ENCODE assay signal across 35 cellular contexts in genomic region chr6:40989204-40990179, GRCh38. TPM values are rescaled to one million over a fixed set of nuclear protein-coding genes. Genes with fewer than 3 reads are reported as not detected.
"Had no signal": no experiment of that assay in that cellular context is flagged by ENCODE, and none has a peak within 500 bp of the region (broad histone marks: within the 10 kb centered on the region; RNA-seq: fewer than 3 reads in every experiment).

No MANE protein-coding gene starts in this region.

- H2AFZ ChIP-seq: parathyroid adenoma had no signal

- H3K4me1 ChIP-seq: parathyroid adenoma, psoas muscle, spleen, suprapubic skin, testis, tibial artery, transverse colon, upper lobe of right lung, uterus had no signal

- H3K79me2 ChIP-seq: parathyroid adenoma had no signal

- H3K36me3 Mint-ChIP-seq: naive thymus-derived CD4-positive, alpha-beta T cell; natural killer cell; stimulated activated memory B cell treated with anti-CD40 and anti-IgM and Interleukin-4, amounts not matched to agents 10 μg/mL and 1 μg/mL and 100 μg/mL, for 72 hours; type B pancreatic cell had no signal

- H3K9ac ChIP-seq: parathyroid adenoma had no signal

- DNase-seq: naive thymus-derived CD4-positive, alpha-beta T cell; natural killer cell; occipital lobe; ovary; posterior cingulate gyrus; psoas muscle; right cardiac atrium; spleen; stimulated activated CD4-positive, alpha-beta T cell treated with anti-CD3 and anti-CD28 coated beads, Interleukin-12 subunit alpha, Interleukin-12 subunit beta, amount 100 ng/mL, for 4 hours; stimulated activated CD4-positive, alpha-beta T cell treated with anti-CD3 and anti-CD28 coated beads, Interleukin-1b, Interleukin-23, amount 100 ng/mL, for 48 hours; stimulated activated CD4-positive, alpha-beta T cell treated with anti-CD3 and anti-CD28 coated beads, Interleukin-4, amount 100 ng/mL, for 1 hour; stimulated activated CD4-positive, alpha-beta T cell treated with anti-CD3 and anti-CD28 coated beads, Interleukin-4, amount 100 ng/mL, for 4 hours; stimulated activated CD8-positive, alpha-beta memory T cell treated with anti-CD3 and anti-CD28 coated beads, Interleukin-4, amount 100 ng/mL, for 48 hours; stimulated activated naive CD4-positive, alpha-beta T cell; stimulated activated naive CD8-positive, alpha-beta T cell treated with anti-CD3 and anti-CD28 coated beads, Interleukin-15, amount 100 ng/mL, for 72 hours; stimulated activated naive CD8-positive, alpha-beta T cell treated with anti-CD3 and anti-CD28 coated beads, Interleukin-15, Interleukin-2, amounts not matched to agents 100 U/mL and 50 U/mL, for 24 hours; substantia nigra; testis; tibial artery; transverse colon; upper lobe of right lung; uterus had no signal

- H3K27ac ChIP-seq: ovary, parathyroid adenoma, psoas muscle, skin epidermis, spleen, suprapubic skin, testis, tibial artery, transverse colon, upper lobe of right lung, uterus had no signal

- H3K4me1 Mint-ChIP-seq: natural killer cell; stimulated activated memory B cell treated with anti-CD40 and anti-IgM and Interleukin-4, amounts not matched to agents 10 μg/mL and 1 μg/mL and 100 μg/mL, for 72 hours; stimulated activated naive CD8-positive, alpha-beta T cell treated with anti-CD3 and anti-CD28 coated beads, Interleukin-15, amount 100 ng/mL, for 72 hours had no signal

- H3K27me3 ChIP-seq: ovary, testis, transverse colon, upper lobe of right lung, uterus had no signal

- H3K36me3 ChIP-seq: ovary, spleen, suprapubic skin, tibial artery, transverse colon, upper lobe of right lung, uterus had no signal

- H3K27ac Mint-ChIP-seq: naive thymus-derived CD4-positive, alpha-beta T cell; natural killer cell; nephron; progenitor cell of endocrine pancreas; stimulated activated memory B cell treated with anti-CD40 and anti-IgM and Interleukin-4, amounts not matched to agents 10 μg/mL and 1 μg/mL and 100 μg/mL, for 72 hours; type B pancreatic cell had no signal

- H3K9me3 ChIP-seq: ovary, psoas muscle, spleen, suprapubic skin, testis, tibial artery, transverse colon, upper lobe of right lung, uterus had no signal

- H3K9me3 Mint-ChIP-seq: naive thymus-derived CD4-positive, alpha-beta T cell; natural killer cell; nephron; neural crest cell; stimulated activated memory B cell treated with anti-CD40 and anti-IgM and Interleukin-4, amounts not matched to agents 10 μg/mL and 1 μg/mL and 100 μg/mL, for 72 hours; stimulated activated naive CD8-positive, alpha-beta T cell treated with anti-CD3 and anti-CD28 coated beads, Interleukin-15, amount 100 ng/mL, for 72 hours; type B pancreatic cell had no signal

- ATAC-seq: natural killer cell; psoas muscle; right cardiac atrium; sciatic nerve; stimulated activated naive CD8-positive, alpha-beta T cell treated with anti-CD3 and anti-CD28 coated beads, Interleukin-15, amount 100 ng/mL, for 72 hours; stimulated activated naive CD8-positive, alpha-beta T cell treated with anti-CD3 and anti-CD28 coated beads, Interleukin-15, Interleukin-2, amounts not matched to agents 100 U/mL and 50 U/mL, for 24 hours had no signal

- H3K27me3 Mint-ChIP-seq: progenitor cell of endocrine pancreas had no signal

- H3K4me3 Mint-ChIP-seq: naive thymus-derived CD4-positive, alpha-beta T cell; natural killer cell; nephron; neural crest cell; stimulated activated memory B cell treated with anti-CD40 and anti-IgM and Interleukin-4, amounts not matched to agents 10 μg/mL and 1 μg/mL and 100 μg/mL, for 72 hours; stimulated activated naive CD8-positive, alpha-beta T cell treated with anti-CD3 and anti-CD28 coated beads, Interleukin-15, amount 100 ng/mL, for 72 hours; type B pancreatic cell had no signal

- H3K4me3 ChIP-seq: ovary, psoas muscle, skin epidermis, smooth muscle cell, spleen, suprapubic skin, testis, tibial artery, transverse colon, upper lobe of right lung, uterus had no signal

- H3K4me2 ChIP-seq: smooth muscle cell had no signal

RNA-seq across cellular contexts. Expression of gene UNC5CL, which starts 49.5 kb away (rescaled TPM):
- total RNA-seq: osteoblast had no signal

RNA-seq across cellular contexts. Expression of gene TSPO2, which starts 52.8 kb away (rescaled TPM):
- total RNA-seq: naive thymus-derived CD4-positive, alpha-beta T cell; natural killer cell; neural crest cell; occipital lobe; osteoblast; ovary; progenitor cell of endocrine pancreas; renal cortical epithelial cell; right cardiac atrium; smooth muscle cell; suprapubic skin; testis; transverse colon; upper lobe of right lung; urinary bladder; uterus had no signal
- polyA plus RNA-seq: naive thymus-derived CD4-positive, alpha-beta T cell; ovary; psoas muscle; right cardiac atrium; smooth muscle cell; urinary bladder had no signal
